Comparison of ENCODE assay signal across 8 cellular contexts in the genomic region with DNA sequence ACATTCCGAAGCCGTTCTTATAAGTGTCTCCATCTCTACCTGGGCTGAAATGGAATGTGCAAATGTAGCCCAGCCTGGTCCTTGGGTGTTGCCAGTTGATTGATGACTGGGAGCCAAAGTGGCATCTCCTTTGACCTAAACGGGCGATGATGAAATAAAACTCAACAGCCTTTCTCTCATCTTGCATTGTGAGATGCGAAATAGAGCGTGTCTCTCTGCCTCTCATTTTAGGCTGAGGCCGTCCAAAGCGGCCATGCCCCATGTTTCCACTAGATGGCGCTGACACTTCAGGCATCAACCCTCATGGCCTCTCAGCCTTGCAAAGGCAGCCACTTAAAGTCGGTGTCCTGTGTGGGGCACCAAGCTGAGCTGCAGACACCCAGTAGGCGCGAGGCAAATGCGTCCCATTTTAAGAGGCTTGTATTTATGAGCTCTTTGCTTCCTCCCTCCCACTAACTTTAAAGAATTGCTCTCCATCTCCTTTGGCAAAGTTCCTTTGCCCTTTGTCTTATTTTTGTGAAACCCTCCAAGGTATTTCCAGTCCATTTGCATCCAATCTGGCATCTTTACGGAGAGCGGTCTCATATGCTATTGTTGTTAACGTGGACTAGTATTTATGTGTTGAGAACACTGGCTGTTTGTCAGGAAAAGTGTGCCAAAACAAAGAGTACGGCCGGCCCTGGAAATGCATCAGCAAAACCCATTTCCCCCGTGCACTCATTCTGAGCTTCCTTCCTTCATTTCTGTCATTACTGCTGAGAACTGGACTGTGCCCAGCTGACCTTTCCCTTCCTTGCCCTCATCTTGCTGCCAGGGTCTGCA. TPM values are rescaled to one million over a fixed set of nuclear protein-coding genes. Genes with fewer than 3 reads are reported as not detected.
A peak's percentile ranks its signal among the peaks of the same experiment; 100 is the strongest.
DNase-seq lines count a peak whose midpoint lies in the region; ATAC-seq and TF ChIP-seq lines count a peak whose summit lies in the region.

No MANE protein-coding gene starts in this region.

- dilution Hi-C loops in IMR-90 (cut with HindIII; ENCODE audit: low sequenced_read_pairs, unreplicated experiment), result no loop called here

- H3K9me3 ChIP-seq in IMR-90 (ENCODE audit: control insufficient read depth, insufficient read depth, low read length) (no peaks in the 10 kb centered on the region), PC-9 (ENCODE audit: insufficient read depth, low read depth) (no peaks in the 10 kb centered on the region), fibroblast of lung (ENCODE audit: control insufficient read depth, insufficient read depth, low read depth, low read length) (no peaks in the 10 kb centered on the region)

- peak; percentile 90 for TF ChIP-seq CTCF in Calu3 (IDR thresholded peaks at IDR 0.05; ENCODE audit: unreplicated experiment)
- TF ChIP-seq CTCF in IMR-90 (conservative IDR thresholded peaks at IDR 0.05; ENCODE audit: low read depth, low read length), result peak; percentile 95
- peak; percentile 95 for TF ChIP-seq CTCF in PC-9 (conservative IDR thresholded peaks at IDR 0.05)
- peak; percentile 97 to 99 for TF ChIP-seq CTCF in fibroblast of lung (conservative IDR thresholded peaks at IDR 0.05 in 1 of 2, IDR thresholded peaks at IDR 0.05 in 1 of 2; ENCODE audit: low read depth in 1 of 2, low read length in 2 of 2)
- peak; percentile 95 to 97 (median 96) for TF ChIP-seq CTCF in nephron (IDR thresholded peaks at IDR 0.05; ENCODE audit: unreplicated experiment in 3 of 3)

- H4K8ac ChIP-seq in IMR-90 (ENCODE audit: low read depth in 2 of 2, low read length in 2 of 2), result peak overlapping the region in 1 of 2 experiments; percentile 9; a peak in 1 of 4 replicates

- H3K4ac ChIP-seq in IMR-90 (ENCODE audit: low read depth, low read length), result peak overlapping the region; percentile 39

- intact Hi-C loops in Calu3 (cut with micrococcal nuclease; ENCODE audit: unreplicated experiment), result loop anchor here (5.0 kb wide), 1 partner anchor 61 kb away; no protein-coding TSS in a partner anchor
- intact Hi-C loops in IMR-90 (cut with micrococcal nuclease), result loop anchor here (1.0 to 5.0 kb wide), 5 partner anchors 59 to 318 kb away; partner anchors contain the start of gene APOLD1
- intact Hi-C loops in PC-9 (cut with micrococcal nuclease; ENCODE audit: unreplicated experiment), result loop anchor here (1.0 to 5.0 kb wide), 3 partner anchors 67 to 318 kb away; no protein-coding TSS in a partner anchor

- H3K36me3 ChIP-seq in IMR-90 (ENCODE audit: control insufficient read depth, insufficient read depth, low read length) (peaks cover 37% of the 10 kb centered on the region), PC-9 (ENCODE audit: low read depth) (peaks cover 60% of the 10 kb centered on the region), fibroblast of lung (ENCODE audit: control insufficient read depth, insufficient read depth, low read length) (peaks cover 8% of the 10 kb centered on the region)

- BruUV-seq in Calu3 (replicated peaks; lab: Mats Ljungman, UMichigan) (no TSS peak), IMR-90 (replicated peaks; lab: Mats Ljungman, UMichigan) (no TSS peak), PC-9 (replicated peaks; lab: Mats Ljungman, UMichigan) (no TSS peak)

- H3K9ac ChIP-seq in IMR-90 (ENCODE audit: low read depth, low read length) (no peak overlapping the region), fibroblast of lung (ENCODE audit: insufficient read depth, low read length) (no peak overlapping the region)

- peaks cover 100% of the 10 kb centered on the region for H3F3A ChIP-seq in PC-9 (ENCODE audit: insufficient read depth, low read depth)

- ATAC-seq in GM21447 (IDR thresholded peaks at IDR 0.05; ENCODE audit: unreplicated experiment) (peak; percentile 93), IMR-90 (ENCODE audit: low read depth) (peak; percentile 91)

- H2AK5ac ChIP-seq in IMR-90 (ENCODE audit: low read depth, low read length), result peak overlapping the region; percentile 23; the same call in 1 of the 2 replicates

- peaks cover 10% of the 10 kb centered on the region for H3K4me1 ChIP-seq in IMR-90 (ENCODE audit: control insufficient read depth, insufficient read depth, low read length)
- 0 out of 2 replicates have a peak, but pooled peaks cover 5% of the 10 kb centered on the region for H3K4me1 ChIP-seq in PC-9 (replicated peaks; ENCODE audit: insufficient read depth)
- H3K4me1 ChIP-seq in fibroblast of lung (ENCODE audit: control insufficient read depth, extremely low read depth, insufficient read depth, low read length), result peaks cover 15% of the 10 kb centered on the region

- H3K27ac Mint-ChIP-seq in Calu3 (ENCODE audit: unreplicated experiment) (peak overlapping the region; percentile 80), nephron (peak overlapping the region in 2 of 3 experiments; percentile 7 to 61)
- H3K27ac Mint-ChIP-seq in activated T-cell treated with anti-CD3 and anti-CD28 coated beads, Interleukin-2, amount 50 U/mL, for 24 hours, result no peak overlapping the region

- no peak overlapping the region for H4K5ac ChIP-seq in IMR-90 (ENCODE audit: low read depth, low read length)

- H3K4me1 Mint-ChIP-seq in Calu3 (ENCODE audit: low read depth, unreplicated experiment) (peaks cover 58% of the 10 kb centered on the region), nephron (peaks cover 47% of the 10 kb centered on the region)
- H3K4me1 Mint-ChIP-seq in activated T-cell treated with anti-CD3 and anti-CD28 coated beads, Interleukin-2, amount 50 U/mL, for 24 hours (ENCODE audit: low read depth), result peaks cover 9% of the 10 kb centered on the region

- POLR2A ChIA-PET in IMR-90 (lab: Charles Lee; ENCODE audit: unreplicated experiment), result interaction anchor here (0.7 kb wide), 1 partner anchor 78 kb away, joined by 3 read pairs; no protein-coding TSS in a partner anchor
- POLR2A ChIA-PET in PC-9 (lab: Charles Lee; ENCODE audit: unreplicated experiment), result interaction anchor here (0.6 kb wide), 1 partner anchor 558 kb away, joined by 4 read pairs; no protein-coding TSS in a partner anchor

- no peak overlapping the region for H3K14ac ChIP-seq in IMR-90 (replicated peaks; ENCODE audit: low read depth, low read length)

- peak overlapping the region; percentile 4 for H2AK9ac ChIP-seq in IMR-90 (replicated peaks; ENCODE audit: low read depth, low read length, poor library complexity)

- H3K4me3 ChIP-seq in IMR-90 (ENCODE audit: insufficient read depth, low read depth, low read length) (no peak overlapping the region), PC-9 (no peak overlapping the region), fibroblast of lung (replicated peaks in 1 of 4; ENCODE audit: control extremely low read depth in 1 of 4, insufficient read depth in 1 of 4, low read depth in 3 of 4, low read length in 4 of 4) (peak overlapping the region in 1 of 4 experiments; percentile 4)

- H3K27me3 Mint-ChIP-seq in Calu3 (ENCODE audit: unreplicated experiment), result no peaks in the 10 kb centered on the region
- peaks cover 20% of the 10 kb centered on the region for H3K27me3 Mint-ChIP-seq in activated T-cell treated with anti-CD3 and anti-CD28 coated beads, Interleukin-2, amount 50 U/mL, for 24 hours
- H3K27me3 Mint-ChIP-seq in nephron (ENCODE audit: low read depth), result peaks cover 3% of the 10 kb centered on the region

- H3K4me3 Mint-ChIP-seq in Calu3 (ENCODE audit: low read depth, unreplicated experiment) (peak overlapping the region; percentile 26), nephron (peak overlapping the region in 1 of 3 experiments; percentile 10)
- H3K4me3 Mint-ChIP-seq in activated T-cell treated with anti-CD3 and anti-CD28 coated beads, Interleukin-2, amount 50 U/mL, for 24 hours, result no peak overlapping the region

- H2BK120ac ChIP-seq in IMR-90 (ENCODE audit: low read depth, low read length), result peak overlapping the region; percentile 45; the same call in 1 of the 2 replicates

- H3K4me2 ChIP-seq in IMR-90 (ENCODE audit: low read depth, low read length) (no peak overlapping the region), PC-9 (no peak overlapping the region), fibroblast of lung (ENCODE audit: extremely low read depth, insufficient read depth, low read length) (peak overlapping the region; percentile 13)

- H2AFZ ChIP-seq in IMR-90 (replicated peaks; ENCODE audit: low read length, poor library complexity), result peak overlapping the region; percentile 67
- H2AFZ ChIP-seq in PC-9, result no peak overlapping the region
- H2AFZ ChIP-seq in fibroblast of lung (ENCODE audit: low read length), result peak overlapping the region; percentile 37

- H3K9me2 ChIP-seq in PC-9 (ENCODE audit: insufficient read depth), result no peaks in the 10 kb centered on the region

- H3K23ac ChIP-seq in IMR-90 (ENCODE audit: low read depth, low read length), result peak overlapping the region; percentile 2; the same call in 1 of the 2 replicates

- no peak overlapping the region; the same call in 2 of the 3 replicates for H2BK15ac ChIP-seq in IMR-90 (ENCODE audit: low read depth, low read length)

- CTCF ChIA-PET in Calu3 (lab: Charles Lee) (interaction anchor here (0.7 to 1.2 kb wide), 2 partner anchors 24 to 104 kb away, joined by 3 to 4 read pairs; no protein-coding TSS in a partner anchor), IMR-90 (lab: Yijun Ruan, JAX) (interaction anchor here (0.5 to 2.1 kb wide), 9 partner anchors 41 to 257 kb away, joined by 3 to 5 read pairs (median 4); no protein-coding TSS in a partner anchor), PC-9 (lab: Charles Lee) (interaction anchor here (0.7 to 1.9 kb wide), 2 partner anchors 108 to 126 kb away, joined by 3 to 4 read pairs; no protein-coding TSS in a partner anchor)

- no peak overlapping the region for H4K91ac ChIP-seq in IMR-90 (ENCODE audit: insufficient read depth, low read depth, low read length)

- no peaks in the 10 kb centered on the region for H3K9me3 Mint-ChIP-seq in Calu3 (ENCODE audit: low read depth, unreplicated experiment)
- no peaks in the 10 kb centered on the region for H3K9me3 Mint-ChIP-seq in activated T-cell treated with anti-CD3 and anti-CD28 coated beads, Interleukin-2, amount 50 U/mL, for 24 hours
- no peaks in the 10 kb centered on the region for H3K9me3 Mint-ChIP-seq in nephron

- peak; percentile 76 for DNase-seq in Calu3
- DNase-seq in IMR-90, result peak; percentile 73
- DNase-seq in PC-9, result peak; percentile 55 to 82
- peak; percentile 90 for DNase-seq in activated T-cell treated with anti-CD3 and anti-CD28 coated beads, Interleukin-2, amount 50 U/mL, for 24 hours
- peak; percentile 62 to 84 for DNase-seq in fibroblast of lung (ENCODE audit: low read depth in 2 of 2)
- DNase-seq in stimulated activated naive CD4-positive, alpha-beta T cell treated with Interleukin-2 at 50 U/mL for 16 hours (lab: John Stamatoyannopoulos, UW), result peak; percentile 74

- in situ Hi-C loops in IMR-90 (cut with MboI; ENCODE audit: low sequenced_read_pairs), result loop anchor here (5.0 to 25.0 kb wide), 4 partner anchors 66 to 621 kb away; no protein-coding TSS in a partner anchor

- peaks cover 15 to 54% of the 10 kb centered on the region in 2 experiments for H3K79me1 ChIP-seq in IMR-90 (ENCODE audit: low read depth in 1 of 2, low read length in 2 of 2)

- H2BK5ac ChIP-seq in IMR-90 (ENCODE audit: low read depth, low read length, poor library complexity, severe bottlenecking), result no peak overlapping the region

- WGBS in IMR-90 (ENCODE audit: extremely low coverage in 2 of 2, insufficient read length in 1 of 2), 2 experiments, result 44% methylated on average over 4 of the region's 19 CpGs; no CpG with 5 or more reads in 1 of the 2 experiments

- H2BK20ac ChIP-seq in IMR-90 (ENCODE audit: low read depth, low read length), result peak overlapping the region; percentile 36; the same call in 1 of the 2 replicates

- no peaks in the 10 kb centered on the region for H3K27me3 ChIP-seq in IMR-90 (ENCODE audit: control insufficient read depth, insufficient read depth, low read length)
- H3K27me3 ChIP-seq in PC-9 (ENCODE audit: insufficient read depth, low read depth), result no peaks in the 10 kb centered on the region
- H3K27me3 ChIP-seq in fibroblast of lung (ENCODE audit: control insufficient read depth, insufficient read depth, low read length), result no peaks in the 10 kb centered on the region

- peak; percentile 56 for TF ChIP-seq POLR2A in IMR-90 (IDR thresholded peaks at IDR 0.05; ENCODE audit: low read depth, low read length)

- H3K27ac ChIP-seq in IMR-90 (ENCODE audit: insufficient read depth, low read length), result no peak overlapping the region
- H3K27ac ChIP-seq in PC-9, result no peak overlapping the region
- peak overlapping the region; percentile 23 for H3K27ac ChIP-seq in fibroblast of lung (ENCODE audit: insufficient read depth, low read length)

- H3K36me3 Mint-ChIP-seq in Calu3 (ENCODE audit: insufficient read depth, unreplicated experiment), result peaks cover 100% of the 10 kb centered on the region
- H3K36me3 Mint-ChIP-seq in activated T-cell treated with anti-CD3 and anti-CD28 coated beads, Interleukin-2, amount 50 U/mL, for 24 hours (ENCODE audit: low read depth), result no peaks in the 10 kb centered on the region
- H3K36me3 Mint-ChIP-seq in nephron (ENCODE audit: low read depth), result no peaks in the 10 kb centered on the region

- no peak overlapping the region for H3K56ac ChIP-seq in IMR-90 (ENCODE audit: extremely low read depth, insufficient read depth, low read length)

- peak; percentile 97 for TF ChIP-seq RAD21 in IMR-90 (IDR thresholded peaks at IDR 0.05; ENCODE audit: low read length)

- no peak overlapping the region for H3K18ac ChIP-seq in IMR-90 (ENCODE audit: low read depth, low read length)

- peaks cover 8% of the 10 kb centered on the region for H3K9me1 ChIP-seq in IMR-90 (ENCODE audit: insufficient read depth, low read length)

- peaks cover 62% of the 10 kb centered on the region for H3K79me2 ChIP-seq in PC-9 (ENCODE audit: low read depth)
- H3K79me2 ChIP-seq in fibroblast of lung (ENCODE audit: control insufficient read depth, insufficient read depth, low read length), result no peaks in the 10 kb centered on the region

- H4K20me1 ChIP-seq in IMR-90 (ENCODE audit: insufficient read depth, low read length) (peaks cover 7% of the 10 kb centered on the region), PC-9 (ENCODE audit: insufficient read depth) (peaks cover 60% of the 10 kb centered on the region), fibroblast of lung (ENCODE audit: control insufficient read depth, extremely low read depth, insufficient read depth, low read length) (no peaks in the 10 kb centered on the region)

RNA-seq across cellular contexts. Expression of gene GPRC5A, which starts 25.0 kb away (rescaled TPM):
- 742 and 748 TPM in 2 replicates for total RNA-seq in Calu3 (2022)
- total RNA-seq in IMR-90 (2012; rRNA removed), result 49.6 and 49.7 TPM in 2 replicates
- polyA plus RNA-seq in IMR-90 (2012; rRNA removed), result 193 and 201 TPM in 2 replicates
- 70.1 and 182 TPM in 2 replicates for polyA plus RNA-seq in IMR-90 (2012; cell fraction: cytosol; rRNA removed)
- polyA plus RNA-seq in IMR-90 (2012; cell fraction: nucleus; rRNA removed; ENCODE audit: low replicate concordance), result 125 and 230 TPM in 2 replicates
- total RNA-seq in PC-9 (2021), result 468 and 642 TPM in 2 replicates
- 2.3 and 4.8 TPM in 2 replicates for total RNA-seq in fibroblast of lung
- 46.8 and 83.8 TPM in 2 replicates for polyA plus RNA-seq in fibroblast of lung
- 19.1 and 34.8 TPM in 2 replicates for polyA plus RNA-seq in fibroblast of lung (2012)
- 139 and 200 TPM in 2 replicates for polyA minus RNA-seq in fibroblast of lung (ENCODE audit: low replicate concordance)

RNA-seq across cellular contexts. Expression of gene GPRC5D, which starts 35.6 kb away (rescaled TPM):
- total RNA-seq in Calu3 (2022), result not detected in 2 replicates
- not detected in 2 replicates for total RNA-seq in IMR-90 (2012; rRNA removed)
- polyA plus RNA-seq in IMR-90 (2012; rRNA removed), result not detected in 2 replicates
- polyA plus RNA-seq in IMR-90 (2012; cell fraction: cytosol; rRNA removed), result not detected in 2 replicates
- polyA plus RNA-seq in IMR-90 (2012; cell fraction: nucleus; rRNA removed; ENCODE audit: low replicate concordance), result not detected in 2 replicates
- not detected in 2 replicates for total RNA-seq in PC-9 (2021)
- not detected in 2 replicates for total RNA-seq in fibroblast of lung
- 0.08 and 0.35 TPM in 2 replicates for polyA plus RNA-seq in fibroblast of lung
- polyA plus RNA-seq in fibroblast of lung (2012), result 0.38 TPM in 1 of 2 replicates, not detected in the other
- 3.2 and 3.5 TPM in 2 replicates for polyA minus RNA-seq in fibroblast of lung (ENCODE audit: low replicate concordance)
